Comparison of ENCODE assay signal across 12 cellular contexts in genomic region chr3:81440666-81441065, GRCh38.
DNase-seq lines count a peak whose midpoint lies in the region.
"Had no signal": no experiment of that assay in that cellular context is flagged by ENCODE, and none has a peak within 500 bp of the region (broad histone marks: within the 10 kb centered on the region; RNA-seq: fewer than 3 reads in every experiment).

No MANE protein-coding gene starts in this region.

- DNase-seq in G401 (ENCODE audit: low spot score) (peak; percentile 81), cerebellum (ENCODE audit: low spot score) (peak; percentile 53), retina (peak; percentile 18), KG1 (lab: John Stamatoyannopoulos, UW) (no peak)
- no peak for DNase-seq in stimulated activated CD4-positive, alpha-beta T cell treated with anti-CD3 and anti-CD28 coated beads, Interleukin-4, amount 100 ng/mL, for 4 hours
- DNase-seq: AML-193; Caco-2; Calu3; CD4-positive, alpha-beta T cell; CD8-positive, alpha-beta T cell; DMS79 treated with DMSO at 0.1 percent for 48 hours; GDM1 had no signal

- in situ Hi-C loops in G401 (cut with HindIII; ENCODE audit: low sequenced_read_pairs): no loop called here

Comparison
In these comparisons a context has a peak if more than half of its experiments do, and no peak if none do; other contexts are left out.
1. DNase-seq: peak in G401 (single experiment), cerebellum (single experiment) and retina (single experiment); none in KG1 (single experiment) and stimulated activated CD4-positive, alpha-beta T cell treated with anti-CD3 and anti-CD28 coated beads, Interleukin-4, amount 100 ng/mL, for 4 hours (0 of 2).